ENCODE assay signal across 17 cellular contexts in the genomic region with DNA sequence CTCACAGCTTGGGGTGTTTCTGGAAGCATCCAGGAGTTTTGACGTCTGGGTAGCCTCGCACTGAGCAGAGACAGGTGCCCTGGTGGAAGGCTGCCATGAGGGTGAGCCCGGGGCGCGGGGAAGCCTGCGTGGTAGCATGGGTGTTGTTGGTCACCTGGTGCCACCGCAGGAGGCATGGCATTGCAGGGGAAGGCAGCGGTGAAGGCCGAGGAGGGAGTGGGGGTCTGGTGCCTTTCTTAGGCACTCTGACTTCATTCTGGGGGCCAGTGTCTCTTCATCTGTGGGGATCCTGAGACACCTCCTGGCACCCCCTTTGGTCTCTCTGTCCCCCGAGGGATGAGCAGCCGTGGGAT.
A peak's percentile ranks its signal among the peaks of the same experiment; 100 is the strongest.
DNase-seq lines count a peak whose midpoint lies in the region; ATAC-seq, FAIRE-seq and TF ChIP-seq lines count a peak whose summit lies in the region.
"Had no signal": no experiment of that assay in that cellular context is flagged by ENCODE, and none has a peak within 500 bp of the region (broad histone marks: within the 10 kb centered on the region; RNA-seq: fewer than 3 reads in every experiment).

No MANE protein-coding gene starts in this region.

- H3K4me1 Mint-ChIP-seq in type B pancreatic cell (ENCODE audit: unreplicated experiment) = peaks cover 31% of the 10 kb centered on the region
- no peaks in the 10 kb centered on the region for H3K4me1 Mint-ChIP-seq in activated CD8-positive, alpha-beta T cell treated with anti-CD3 and anti-CD28 coated beads for 36 hours (ENCODE audit: low read depth)

- BruUV-seq in GM12878 (replicated peaks; lab: Mats Ljungman, UMichigan) = no TSS peak

- no peak for ATAC-seq in GM12878
- ATAC-seq in lower lobe of right lung = no peak
- ATAC-seq in GM21529 (IDR thresholded peaks at IDR 0.05; ENCODE audit: unreplicated experiment) = no peak
- no peak for ATAC-seq in activated CD8-positive, alpha-beta T cell treated with anti-CD3 and anti-CD28 coated beads for 36 hours

- peak overlapping the region; percentile 95 for H3K27ac Mint-ChIP-seq in type B pancreatic cell
- no peak overlapping the region for H3K27ac Mint-ChIP-seq in activated CD8-positive, alpha-beta T cell treated with anti-CD3 and anti-CD28 coated beads for 36 hours

- no peaks in the 10 kb centered on the region for H3K9me3 Mint-ChIP-seq in type B pancreatic cell
- H3K9me3 Mint-ChIP-seq in activated CD8-positive, alpha-beta T cell treated with anti-CD3 and anti-CD28 coated beads for 36 hours = no peaks in the 10 kb centered on the region

- peaks cover 8 to 11% of the 10 kb centered on the region in 2 experiments; a peak in 3 of 4 replicates for H3K36me3 ChIP-seq in GM12878 (ENCODE audit: control insufficient read depth in 2 of 2, insufficient read depth in 2 of 2, low read length in 1 of 2)
- peaks cover 15% of the 10 kb centered on the region for H3K36me3 ChIP-seq in lower lobe of right lung
- H3K36me3 ChIP-seq: SJSA1 had no signal

- SMC1A ChIA-PET in GM12878 (lab: Charles Lee; ENCODE audit: uncharacterized antibody, unreplicated experiment) = no interaction called here

- H3K27ac ChIP-seq in RWPE1 = peak overlapping the region; percentile 92
- no peak overlapping the region for H3K27ac ChIP-seq in GM12878 (ENCODE audit: control insufficient read depth, insufficient read depth)
- H3K27ac ChIP-seq in lower lobe of right lung = peak overlapping the region; percentile 85
- H3K27ac ChIP-seq: BLaER1, KMS-11, SJSA1 had no signal

- no peak overlapping the region for H3K4me3 ChIP-seq in GM12878
- no peak overlapping the region for H3K4me3 ChIP-seq in lower lobe of right lung
- H3K4me3 ChIP-seq: BLaER1, SJSA1 had no signal

- TF ChIP-seq POLR2A in GM12878 (IDR thresholded peaks at IDR 0.05; ENCODE audit: low read depth, low read length) = 0 out of 2 replicates have a peak, but pooled peaks have one; percentile 13

- H3K4me1 ChIP-seq in GM12878 (ENCODE audit: control insufficient read depth, insufficient read depth, low read length) (no peaks in the 10 kb centered on the region), lower lobe of right lung (peaks cover 20% of the 10 kb centered on the region)
- H3K4me1 ChIP-seq: BLaER1 had no signal

- no peak overlapping the region for H3K9ac ChIP-seq in GM12878 (ENCODE audit: control insufficient read depth, insufficient read depth, low read length)
- H3K9ac ChIP-seq: BLaER1, KMS-11 had no signal

- intact Hi-C loops in GM12878 (cut with micrococcal nuclease; ENCODE audit: unreplicated experiment) = no loop called here
- intact Hi-C loops in lower lobe of right lung (cut with DNase I) = no loop called here
- intact Hi-C loops in activated CD8-positive, alpha-beta T cell treated with anti-CD3 and anti-CD28 coated beads for 36 hours (cut with micrococcal nuclease) = no loop called here

- H4K20me1 ChIP-seq in GM12878 (ENCODE audit: control insufficient read depth, insufficient read depth) = no peaks in the 10 kb centered on the region

- no peak for TF ChIP-seq RAD21 in GM12878 (IDR thresholded peaks at IDR 0.05; ENCODE audit: insufficient read depth, low read depth, low read length)

- DNase-seq in RWPE1 (ENCODE audit: low spot score) (no peak), GM12878 (ENCODE audit: low read depth, low spot score) (no peak), lower lobe of right lung (peak; percentile 34), type B pancreatic cell (ENCODE audit: extremely low spot score, unreplicated experiment) (no peak)
- DNase-seq in activated CD8-positive, alpha-beta T cell treated with anti-CD3 and anti-CD28 coated beads for 36 hours = no peak
- DNase-seq in activated CD8-positive, alpha-beta memory T cell treated with anti-CD3 and anti-CD28 coated beads for 24 hours = no peak
- DNase-seq: MM.1S, NCI-H1417, NCI-H1930, NCI-H2171, NCI-H510A had no signal

- no peaks in the 10 kb centered on the region for H3K27me3 ChIP-seq in GM12878 (replicated peaks in 1 of 2; ENCODE audit: control insufficient read depth in 2 of 2, insufficient read depth in 2 of 2, low read length in 1 of 2)
- H3K27me3 ChIP-seq in lower lobe of right lung (ENCODE audit: low read depth) = no peaks in the 10 kb centered on the region
- H3K27me3 ChIP-seq: BLaER1, SJSA1 had no signal

- no peak overlapping the region for H3K4me3 Mint-ChIP-seq in type B pancreatic cell
- H3K4me3 Mint-ChIP-seq in activated CD8-positive, alpha-beta T cell treated with anti-CD3 and anti-CD28 coated beads for 36 hours = no peak overlapping the region

- in situ Hi-C loops in GM12878 (cut with MboI) = no loop called here

- RAD21 ChIA-PET in GM12878 (lab: Charles Lee; ENCODE audit: unreplicated experiment) = no interaction called here

- no peaks in the 10 kb centered on the region for H3K27me3 Mint-ChIP-seq in type B pancreatic cell
- no peaks in the 10 kb centered on the region for H3K27me3 Mint-ChIP-seq in activated CD8-positive, alpha-beta T cell treated with anti-CD3 and anti-CD28 coated beads for 36 hours

- TF ChIP-seq EP300 in GM12878 (IDR thresholded peaks at IDR 0.05; ENCODE audit: borderline replicate concordance in 1 of 2, control insufficient read depth in 1 of 2, low read depth in 2 of 2, low read length in 2 of 2) = no peak

- CTCF ChIA-PET in RWPE1 (lab: Yijun Ruan, JAX) (no interaction called here), GM12878 (lab: Yijun Ruan, JAX) (no interaction called here)
- CTCF ChIA-PET in activated CD8-positive, alpha-beta T cell treated with anti-CD3 and anti-CD28 coated beads for 36 hours (lab: Charles Lee) = no interaction called here

- TF ChIP-seq CTCF in RWPE1 (conservative IDR thresholded peaks at IDR 0.05; ENCODE audit: low read depth) (no peak), GM12878 (IDR thresholded peaks at IDR 0.05 in 2 of 3, conservative IDR thresholded peaks at IDR 0.05 in 1 of 3; ENCODE audit: control insufficient read depth in 2 of 3, extremely low read depth in 1 of 3, insufficient read depth in 1 of 3, low read depth in 3 of 3, low read length in 3 of 3) (no peak), lower lobe of right lung (IDR thresholded peaks at IDR 0.05) (no peak), type B pancreatic cell (conservative IDR thresholded peaks at IDR 0.05) (no peak)
- no peak for TF ChIP-seq CTCF in activated CD8-positive, alpha-beta T cell treated with anti-CD3 and anti-CD28 coated beads for 36 hours (IDR thresholded peaks at IDR 0.05)

- POLR2A ChIA-PET in RWPE1 (lab: Yijun Ruan, JAX; ENCODE audit: low non-redundant PET) (no interaction called here), GM12878 (lab: Charles Lee) (no interaction called here)
- POLR2A ChIA-PET in activated CD8-positive, alpha-beta T cell treated with anti-CD3 and anti-CD28 coated beads for 36 hours (lab: Charles Lee) = no interaction called here

- no peaks in the 10 kb centered on the region for H3K79me2 ChIP-seq in GM12878 (ENCODE audit: control insufficient read depth, insufficient read depth, low read length)

- FAIRE-seq in GM12878 (lab: Jason Lieb, UNC) = no peak
- FAIRE-seq: H54, RCC 7860 had no signal

- 91% methylated on average over 8 of the region's 11 CpGs for WGBS in GM12878 (ENCODE audit: insufficient coverage, insufficient replicate concordance, low lambda C conversion rate, missing lambda C conversion rate)

- H3K4me2 ChIP-seq in GM12878 (ENCODE audit: control insufficient read depth, insufficient read depth) = no peak overlapping the region
- H3K4me2 ChIP-seq: BLaER1, KMS-11 had no signal

- H3K36me3 Mint-ChIP-seq in type B pancreatic cell = no peaks in the 10 kb centered on the region
- H3K36me3 Mint-ChIP-seq in activated CD8-positive, alpha-beta T cell treated with anti-CD3 and anti-CD28 coated beads for 36 hours (ENCODE audit: low read depth) = peaks cover 1% of the 10 kb centered on the region

- H3K9me3 ChIP-seq in GM12878 (replicated peaks; ENCODE audit: control insufficient read depth, insufficient read depth, low read length) = no peaks in the 10 kb centered on the region
- H3K9me3 ChIP-seq in lower lobe of right lung = no peaks in the 10 kb centered on the region
- H3K9me3 ChIP-seq: BLaER1, SJSA1 had no signal

- H2AFZ ChIP-seq in GM12878 (ENCODE audit: control insufficient read depth, low read depth, low read length) = no peak overlapping the region

TF ChIP-seq in GM12878, 131 proteins besides CTCF, POLR2A, EP300 and RAD21 (continues in another document):
- TF ChIP-seq, protein P1, sequence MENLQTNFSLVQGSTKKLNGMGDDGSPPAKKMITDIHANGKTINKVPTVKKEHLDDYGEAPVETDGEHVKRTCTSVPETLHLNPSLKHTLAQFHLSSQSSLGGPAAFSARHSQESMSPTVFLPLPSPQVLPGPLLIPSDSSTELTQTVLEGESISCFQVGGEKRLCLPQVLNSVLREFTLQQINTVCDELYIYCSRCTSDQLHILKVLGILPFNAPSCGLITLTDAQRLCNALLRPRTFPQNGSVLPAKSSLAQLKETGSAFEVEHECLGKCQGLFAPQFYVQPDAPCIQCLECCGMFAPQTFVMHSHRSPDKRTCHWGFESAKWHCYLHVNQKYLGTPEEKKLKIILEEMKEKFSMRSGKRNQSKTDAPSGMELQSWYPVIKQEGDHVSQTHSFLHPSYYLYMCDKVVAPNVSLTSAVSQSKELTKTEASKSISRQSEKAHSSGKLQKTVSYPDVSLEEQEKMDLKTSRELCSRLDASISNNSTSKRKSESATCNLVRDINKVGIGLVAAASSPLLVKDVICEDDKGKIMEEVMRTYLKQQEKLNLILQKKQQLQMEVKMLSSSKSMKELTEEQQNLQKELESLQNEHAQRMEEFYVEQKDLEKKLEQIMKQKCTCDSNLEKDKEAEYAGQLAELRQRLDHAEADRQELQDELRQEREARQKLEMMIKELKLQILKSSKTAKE (IDR thresholded peaks at IDR 0.05; ENCODE audit: low read depth, poor library complexity, severe bottlenecking) = no peak
- TF ChIP-seq PAX8 (IDR thresholded peaks at IDR 0.05) (no peak), NFXL1 (IDR thresholded peaks at IDR 0.05; ENCODE audit: borderline replicate concordance) (no peak), KLF5 (IDR thresholded peaks at IDR 0.05; ENCODE audit: partially characterized antibody) (no peak), ZNF622 (IDR thresholded peaks at IDR 0.05) (no peak)
